In the genomic region with DNA sequence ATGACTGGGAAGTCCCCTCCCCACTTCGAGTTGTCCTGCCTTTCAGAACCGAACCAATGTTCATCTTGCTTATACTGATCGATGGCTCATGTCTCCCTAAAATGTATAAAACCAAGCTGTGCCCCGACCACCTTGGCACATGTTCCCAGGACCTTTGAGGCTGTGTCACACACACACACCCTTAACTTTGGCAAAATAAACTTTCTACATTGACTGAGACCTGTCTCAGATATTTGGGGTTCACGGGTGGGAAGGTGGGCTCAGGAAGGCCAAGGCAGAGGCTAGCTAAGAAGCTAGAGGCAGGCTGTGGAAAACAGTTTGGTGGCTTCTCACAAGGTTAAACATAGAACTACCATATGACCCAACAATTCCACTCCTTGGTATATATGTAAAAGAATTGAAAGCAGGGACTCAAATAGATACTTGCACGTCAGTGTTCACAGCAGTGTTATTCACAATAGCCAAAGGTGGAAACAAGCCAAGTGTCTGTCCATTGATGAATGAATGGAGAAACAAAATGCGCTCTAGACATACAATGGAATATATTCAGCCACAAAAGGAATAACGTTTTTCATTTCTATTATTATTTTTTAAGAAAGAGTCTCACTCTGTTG, we compare ENCODE assay signal across 14 cellular contexts. TPM values are rescaled to one million over a fixed set of nuclear protein-coding genes. Genes with fewer than 3 reads are reported as not detected.
DNase-seq lines count a peak whose midpoint lies in the region; ATAC-seq lines count a peak whose summit lies in the region.
"Had no signal": no experiment of that assay in that cellular context is flagged by ENCODE, and none has a peak within 500 bp of the region (broad histone marks: within the 10 kb centered on the region; RNA-seq: fewer than 3 reads in every experiment).

No MANE protein-coding gene starts in this region.

- no CpG with 5 or more reads among the region's 8 CpGs for WGBS in mesendoderm (ENCODE audit: extremely low coverage, insufficient coverage, low lambda C conversion rate)

- H3K4me2 ChIP-seq in mesendoderm (ENCODE audit: low read length), result no peak overlapping the region

- H3K27ac ChIP-seq in mesendoderm (ENCODE audit: low read depth, low read length), result no peak overlapping the region
- H3K27ac ChIP-seq: cardiac muscle cell, psoas muscle, VCaP had no signal

- no peak overlapping the region for H4K5ac ChIP-seq in mesendoderm (ENCODE audit: low read length)

- no peak overlapping the region for H2BK15ac ChIP-seq in mesendoderm (replicated peaks; ENCODE audit: low read depth)

- peak overlapping the region; percentile 60 for H3K27ac Mint-ChIP-seq in stimulated activated naive B cell treated with anti-CD40 and anti-IgM and Interleukin-4, amounts not matched to agents 10 μg/mL and 1 μg/mL and 100 μg/mL, for 72 hours

- H3K56ac ChIP-seq in mesendoderm (ENCODE audit: low read length), result no peak overlapping the region

- H3K36me3 Mint-ChIP-seq in stimulated activated naive B cell treated with anti-CD40 and anti-IgM and Interleukin-4, amounts not matched to agents 10 μg/mL and 1 μg/mL and 100 μg/mL, for 72 hours, result no peaks in the 10 kb centered on the region

- H4K8ac ChIP-seq in mesendoderm (ENCODE audit: low read depth, low read length), result no peak overlapping the region

- no peak overlapping the region for H3K4ac ChIP-seq in mesendoderm (ENCODE audit: low read depth, low read length)

- H2BK120ac ChIP-seq in mesendoderm (ENCODE audit: low read depth, low read length), result no peak overlapping the region

- peak; percentile 24 for DNase-seq in activated effector memory CD4-positive, alpha-beta T cell treated with anti-CD3 and anti-CD28 coated beads, Interleukin-2, amount 50 U/mL, for 16 hours
- DNase-seq in activated effector memory CD4-positive, alpha-beta T cell treated with Interleukin-2 at 50 U/mL for 16 hours, result no peak
- DNase-seq in SK-MEL-5 (ENCODE audit: low read depth, low spot score) (peak; percentile 65), H4 (ENCODE audit: low spot score) (no peak), NCI-H82 treated with DMSO at 0.1 percent for 48 hours (lab: John Stamatoyannopoulos, UW; ENCODE audit: unreplicated experiment) (no peak), mesendoderm (no peak)
- DNase-seq in stimulated activated naive B cell treated with anti-CD40 and anti-IgM and Interleukin-4, amounts not matched to agents 10 μg/mL and 1 μg/mL and 100 μg/mL, for 72 hours, result no peak
- DNase-seq: activated gamma-delta T cell treated with Interleukin-2 at 50 U/mL for 16 hours, MG63, psoas muscle had no signal

- no peak overlapping the region for H2BK5ac ChIP-seq in mesendoderm (ENCODE audit: low read length)

- no peaks in the 10 kb centered on the region for H3K27me3 ChIP-seq in mesendoderm (ENCODE audit: insufficient read depth, low read length, poor library complexity)
- H3K27me3 ChIP-seq: cardiac muscle cell, MG63 had no signal

- H3K36me3 ChIP-seq in mesendoderm (ENCODE audit: control insufficient read depth, insufficient read depth, low read length), result no peaks in the 10 kb centered on the region
- H3K36me3 ChIP-seq: cardiac muscle cell, MG63 had no signal

- no peak overlapping the region for H3K4me3 ChIP-seq in mesendoderm (ENCODE audit: low read length)
- H3K4me3 ChIP-seq: cardiac muscle cell, MG63, psoas muscle had no signal

- H3K18ac ChIP-seq in mesendoderm (ENCODE audit: low read length), result no peak overlapping the region

- no peak overlapping the region for H3K4me3 Mint-ChIP-seq in stimulated activated naive B cell treated with anti-CD40 and anti-IgM and Interleukin-4, amounts not matched to agents 10 μg/mL and 1 μg/mL and 100 μg/mL, for 72 hours

- in situ Hi-C loops in SK-MEL-5 (cut with HindIII; ENCODE audit: low pct_unique_long_range_greater_than_20kb, low sequenced_read_pairs), result no loop called here

- no peak overlapping the region for H2AK5ac ChIP-seq in mesendoderm (ENCODE audit: low read length)

- no peak overlapping the region for H3K9ac ChIP-seq in mesendoderm (ENCODE audit: low read length)

- H3K23ac ChIP-seq in mesendoderm (ENCODE audit: low read length), result no peak overlapping the region

- peak; percentile 57 for ATAC-seq in GM21786 (IDR thresholded peaks at IDR 0.05; ENCODE audit: unreplicated experiment)
- peak; percentile 69 to 83 for ATAC-seq in stimulated activated naive B cell treated with anti-CD40 and anti-IgM and Interleukin-4, amounts not matched to agents 10 μg/mL and 1 μg/mL and 100 μg/mL, for 72 hours (replicated peaks)
- ATAC-seq: psoas muscle had no signal

- peaks cover 2% of the 10 kb centered on the region for H3K4me1 ChIP-seq in mesendoderm (ENCODE audit: control insufficient read depth, low read depth, low read length)
- H3K4me1 ChIP-seq: psoas muscle had no signal

- H3K27me3 Mint-ChIP-seq in stimulated activated naive B cell treated with anti-CD40 and anti-IgM and Interleukin-4, amounts not matched to agents 10 μg/mL and 1 μg/mL and 100 μg/mL, for 72 hours, result peaks cover 7 to 29% of the 10 kb centered on the region in 2 donors

- H3K79me1 ChIP-seq in mesendoderm (ENCODE audit: low read length), result no peaks in the 10 kb centered on the region

- H3K4me1 Mint-ChIP-seq in stimulated activated naive B cell treated with anti-CD40 and anti-IgM and Interleukin-4, amounts not matched to agents 10 μg/mL and 1 μg/mL and 100 μg/mL, for 72 hours, result peaks cover 18 to 25% of the 10 kb centered on the region in 2 donors

- no peaks in the 10 kb centered on the region for H3K9me3 Mint-ChIP-seq in stimulated activated naive B cell treated with anti-CD40 and anti-IgM and Interleukin-4, amounts not matched to agents 10 μg/mL and 1 μg/mL and 100 μg/mL, for 72 hours

- H3K79me2 ChIP-seq in mesendoderm (ENCODE audit: control insufficient read depth, insufficient read depth, low read length), result no peaks in the 10 kb centered on the region

RNA-seq across cellular contexts. Expression of gene PRF1, which starts 15.4 kb away (rescaled TPM):
- not detected in 2 replicates for total RNA-seq in SK-MEL-5 (2014; rRNA removed; shearing (Covaris generic))
- not detected in 2 replicates for polyA plus RNA-seq in SK-MEL-5 (2015; cell fraction: cytosol; rRNA removed)
- not detected in 2 replicates for polyA plus RNA-seq in SK-MEL-5 (2015; cell fraction: nucleus; rRNA removed)
- total RNA-seq in H4 (2014; rRNA removed; shearing (Covaris generic)), result not detected in 2 replicates
- polyA plus RNA-seq in mesendoderm (2013, experiment 1 of 2), result 0.10 TPM
- polyA plus RNA-seq in mesendoderm (2013, experiment 2 of 2), result 0.08 TPM
- total RNA-seq: cardiac muscle cell had no signal
- polyA plus RNA-seq: cardiac muscle cell, keratinocyte had no signal

Comparison
In these comparisons a context has a peak if more than half of its experiments do, and no peak if none do; other contexts are left out.
1. DNase-seq: peak in activated effector memory CD4-positive, alpha-beta T cell treated with anti-CD3 and anti-CD28 coated beads, Interleukin-2, amount 50 U/mL, for 16 hours (single experiment) and SK-MEL-5 (single experiment); none in activated effector memory CD4-positive, alpha-beta T cell treated with Interleukin-2 at 50 U/mL for 16 hours (single experiment), stimulated activated naive B cell treated with anti-CD40 and anti-IgM and Interleukin-4, amounts not matched to agents 10 μg/mL and 1 μg/mL and 100 μg/mL, for 72 hours (single experiment), H4 (single experiment), NCI-H82 treated with DMSO at 0.1 percent for 48 hours (single experiment) and mesendoderm (single experiment).